8 cellular contexts compared by ENCODE assay signal in genomic region chr4:87007345-87008181, GRCh38.
DNase-seq lines count a peak whose midpoint lies in the region; ATAC-seq and TF ChIP-seq lines count a peak whose summit lies in the region.

No MANE protein-coding gene starts in this region.

- no peaks in the 10 kb centered on the region for H3K36me3 ChIP-seq in kidney epithelial cell (ENCODE audit: control insufficient read depth, insufficient read depth, low read length)

- H3K27me3 ChIP-seq in kidney epithelial cell (ENCODE audit: control insufficient read depth, insufficient read depth, low read length): no peaks in the 10 kb centered on the region

- H3K4me3 ChIP-seq in cardiac fibroblast (replicated peaks in 1 of 2; ENCODE audit: low read depth in 2 of 2, low read length in 2 of 2) (peak overlapping the region; percentile 71 to 92), kidney epithelial cell (ENCODE audit: low read depth, low read length) (peak overlapping the region; percentile 54)

- ATAC-seq in HG03439 (IDR thresholded peaks at IDR 0.05; ENCODE audit: unreplicated experiment) (no peak), HG02840 (IDR thresholded peaks at IDR 0.05; ENCODE audit: low FRiP score, unreplicated experiment) (no peak)

- TF ChIP-seq CTCF in cardiac fibroblast (IDR thresholded peaks at IDR 0.05; ENCODE audit: low read depth, low read length) (no peak), kidney epithelial cell (IDR thresholded peaks at IDR 0.05; ENCODE audit: insufficient read depth, low read length, poor library complexity, severe bottlenecking) (no peak)

- peak; percentile 56 for DNase-seq in EL
- DNase-seq in MV-4-11 (lab: John Stamatoyannopoulos, UW): peak; percentile 13
- DNase-seq in T-helper 9 cell: peak; percentile 25
- peak; percentile 62 to 69 for DNase-seq in cardiac fibroblast (ENCODE audit: low read depth in 2 of 2)
- no peak for DNase-seq in kidney epithelial cell (ENCODE audit: low read depth)
- DNase-seq in stimulated activated CD4-positive, alpha-beta T cell treated with anti-CD3 and anti-CD28 coated beads, Interleukin-12 subunit alpha, Interleukin-12 subunit beta, amount 100 ng/mL, for 4 hours: peak; percentile 30
